In genomic region chr11:16456366-16456765, GRCh38 we compare ENCODE assay signal across 17 cellular contexts.
DNase-seq lines count a peak whose midpoint lies in the region; ATAC-seq and TF ChIP-seq lines count a peak whose summit lies in the region.
"Had no signal": no experiment of that assay in that cellular context is flagged by ENCODE, and none has a peak within 500 bp of the region (broad histone marks: within the 10 kb centered on the region; RNA-seq: fewer than 3 reads in every experiment).

No MANE protein-coding gene starts in this region.

- H3K4me1 ChIP-seq in mammary epithelial cell (ENCODE audit: insufficient read depth, low read length) = no peaks in the 10 kb centered on the region
- H3K4me1 ChIP-seq in breast epithelium = no peaks in the 10 kb centered on the region
- no peaks in the 10 kb centered on the region for H3K4me1 ChIP-seq in foreskin keratinocyte
- H3K4me1 ChIP-seq in left ventricle myocardium inferior = peaks cover 19% of the 10 kb centered on the region
- H3K4me1 ChIP-seq in esophagus squamous epithelium = peaks cover 0 to 10% (median 0%) of the 10 kb centered on the region in 3 donors

- CTCF ChIA-PET in mammary epithelial cell (lab: Charles Lee; ENCODE audit: low non-redundant PET) = no interaction called here
- CTCF ChIA-PET in activated CD4-positive, alpha-beta memory T cell treated with anti-CD3 and anti-CD28 coated beads, Interleukin-2, amount 10 ng/mL, durations not matched to agents 7 days and 5 days (lab: Charles Lee) = no interaction called here

- H3K27ac Mint-ChIP-seq in progenitor cell of endocrine pancreas = peak overlapping the region; percentile 57
- H3K27ac Mint-ChIP-seq in activated CD4-positive, alpha-beta memory T cell treated with anti-CD3 and anti-CD28 coated beads, Interleukin-2, amount 10 ng/mL, durations not matched to agents 7 days and 5 days = no peak overlapping the region
- H3K27ac Mint-ChIP-seq in activated T-cell treated with anti-CD3 and anti-CD28 coated beads, Interleukin-2, amount 50 U/mL, for 72 hours = no peak overlapping the region
- H3K27ac Mint-ChIP-seq: CD14-positive monocyte; CD8-positive, alpha-beta T cell had no signal

- peaks cover 2% of the 10 kb centered on the region for H3K27me3 Mint-ChIP-seq in progenitor cell of endocrine pancreas
- H3K27me3 Mint-ChIP-seq in activated CD4-positive, alpha-beta memory T cell treated with anti-CD3 and anti-CD28 coated beads, Interleukin-2, amount 10 ng/mL, durations not matched to agents 7 days and 5 days = no peaks in the 10 kb centered on the region
- no peaks in the 10 kb centered on the region for H3K27me3 Mint-ChIP-seq in activated T-cell treated with anti-CD3 and anti-CD28 coated beads, Interleukin-2, amount 50 U/mL, for 72 hours (ENCODE audit: low read depth)

- H2AFZ ChIP-seq in mammary epithelial cell (ENCODE audit: low read depth, low read length) = no peak overlapping the region

- no peak overlapping the region for H3K4me3 Mint-ChIP-seq in progenitor cell of endocrine pancreas (ENCODE audit: low read depth)
- H3K4me3 Mint-ChIP-seq in activated CD4-positive, alpha-beta memory T cell treated with anti-CD3 and anti-CD28 coated beads, Interleukin-2, amount 10 ng/mL, durations not matched to agents 7 days and 5 days = no peak overlapping the region
- H3K4me3 Mint-ChIP-seq in activated T-cell treated with anti-CD3 and anti-CD28 coated beads, Interleukin-2, amount 50 U/mL, for 72 hours = no peak overlapping the region
- H3K4me3 Mint-ChIP-seq: CD14-positive monocyte; CD8-positive, alpha-beta T cell had no signal

- BruUV-seq in mammary epithelial cell (replicated peaks; lab: Mats Ljungman, UMichigan) = no TSS peak

- no peaks in the 10 kb centered on the region for H3K36me3 ChIP-seq in mammary epithelial cell (ENCODE audit: insufficient read depth, low read length)
- no peaks in the 10 kb centered on the region for H3K36me3 ChIP-seq in breast epithelium
- H3K36me3 ChIP-seq in left ventricle myocardium inferior = no peaks in the 10 kb centered on the region
- H3K36me3 ChIP-seq in esophagus squamous epithelium = no peaks in the 10 kb centered on the region
- H3K36me3 ChIP-seq: HAP-1 had no signal

- dilution Hi-C loops in mammary epithelial cell (cut with HindIII; ENCODE audit: low sequenced_read_pairs) = no loop called here

- no peaks in the 10 kb centered on the region for H3K79me2 ChIP-seq in mammary epithelial cell (ENCODE audit: insufficient read depth, low read length)

- no peak overlapping the region for H3K9ac ChIP-seq in mammary epithelial cell (ENCODE audit: insufficient read depth, low read length)

- no peaks in the 10 kb centered on the region for H3K9me3 Mint-ChIP-seq in progenitor cell of endocrine pancreas (ENCODE audit: low read depth)
- H3K9me3 Mint-ChIP-seq in activated CD4-positive, alpha-beta memory T cell treated with anti-CD3 and anti-CD28 coated beads, Interleukin-2, amount 10 ng/mL, durations not matched to agents 7 days and 5 days = no peaks in the 10 kb centered on the region
- peaks cover 0 to 2% of the 10 kb centered on the region in 2 donors for H3K9me3 Mint-ChIP-seq in activated T-cell treated with anti-CD3 and anti-CD28 coated beads, Interleukin-2, amount 50 U/mL, for 72 hours
- H3K9me3 Mint-ChIP-seq: CD8-positive, alpha-beta T cell had no signal

- H3K4me2 ChIP-seq in mammary epithelial cell (ENCODE audit: insufficient read depth, low read depth, low read length) = no peak overlapping the region

- H3K27me3 ChIP-seq in mammary epithelial cell (ENCODE audit: insufficient read depth, low read length) (no peaks in the 10 kb centered on the region), breast epithelium (no peaks in the 10 kb centered on the region), foreskin keratinocyte (no peaks in the 10 kb centered on the region), left ventricle myocardium inferior (ENCODE audit: low read depth) (no peaks in the 10 kb centered on the region), esophagus squamous epithelium (no peaks in the 10 kb centered on the region)

- H3K4me3 ChIP-seq in mammary epithelial cell (replicated peaks in 1 of 3; ENCODE audit: insufficient read depth in 1 of 3, low read depth in 2 of 3, low read length in 3 of 3) (no peak overlapping the region), breast epithelium (no peak overlapping the region), left ventricle myocardium inferior (no peak overlapping the region), esophagus squamous epithelium (no peak overlapping the region)
- H3K4me3 ChIP-seq: HAP-1 had no signal

- TF ChIP-seq CTCF in mammary epithelial cell (conservative IDR thresholded peaks at IDR 0.05 in 1 of 2, IDR thresholded peaks at IDR 0.05 in 1 of 2; ENCODE audit: extremely low read depth in 1 of 2, insufficient read depth in 1 of 2, low read depth in 1 of 2, low read length in 2 of 2) (no peak), breast epithelium (IDR thresholded peaks at IDR 0.05) (no peak), foreskin keratinocyte (conservative IDR thresholded peaks at IDR 0.05) (no peak), progenitor cell of endocrine pancreas (IDR thresholded peaks at IDR 0.05; ENCODE audit: unreplicated experiment) (no peak), left ventricle myocardium inferior (IDR thresholded peaks at IDR 0.05; ENCODE audit: borderline replicate concordance) (no peak), esophagus squamous epithelium (IDR thresholded peaks at IDR 0.05) (no peak)

- TF ChIP-seq POLR2A in breast epithelium (IDR thresholded peaks at IDR 0.05) = no peak
- TF ChIP-seq POLR2A in esophagus squamous epithelium (IDR thresholded peaks at IDR 0.05) = no peak

- POLR2A ChIA-PET in activated CD4-positive, alpha-beta memory T cell treated with anti-CD3 and anti-CD28 coated beads, Interleukin-2, amount 10 ng/mL, durations not matched to agents 7 days and 5 days (lab: Charles Lee) = no interaction called here

- intact Hi-C loops in mammary epithelial cell (cut with micrococcal nuclease) = no loop called here
- intact Hi-C loops in breast epithelium (cut with DNase I; ENCODE audit: low total_unique reads) = no loop called here
- intact Hi-C loops in left ventricle myocardium inferior (cut with micrococcal nuclease) = no loop called here
- intact Hi-C loops in esophagus squamous epithelium (cut with DNase I) = no loop called here

- H3K36me3 Mint-ChIP-seq in progenitor cell of endocrine pancreas (ENCODE audit: insufficient read depth) = no peaks in the 10 kb centered on the region
- no peaks in the 10 kb centered on the region for H3K36me3 Mint-ChIP-seq in activated CD4-positive, alpha-beta memory T cell treated with anti-CD3 and anti-CD28 coated beads, Interleukin-2, amount 10 ng/mL, durations not matched to agents 7 days and 5 days (ENCODE audit: low read depth)
- no peaks in the 10 kb centered on the region for H3K36me3 Mint-ChIP-seq in activated T-cell treated with anti-CD3 and anti-CD28 coated beads, Interleukin-2, amount 50 U/mL, for 72 hours (ENCODE audit: insufficient read depth in 2 of 2)
- H3K36me3 Mint-ChIP-seq: CD14-positive monocyte; CD8-positive, alpha-beta T cell had no signal

- H3K27ac ChIP-seq in mammary epithelial cell (ENCODE audit: insufficient read depth, low read depth, low read length) (no peak overlapping the region), breast epithelium (no peak overlapping the region), foreskin keratinocyte (no peak overlapping the region), left ventricle myocardium inferior (replicated peaks) (no peak overlapping the region), esophagus squamous epithelium (no peak overlapping the region)
- H3K27ac ChIP-seq: 22Rv1 had no signal

- in situ Hi-C loops in mammary epithelial cell (cut with MboI; ENCODE audit: low sequenced_read_pairs in 2 of 2) = no loop called here

- H3K4me1 Mint-ChIP-seq in progenitor cell of endocrine pancreas (ENCODE audit: low read depth) = peaks cover 23% of the 10 kb centered on the region
- no peaks in the 10 kb centered on the region for H3K4me1 Mint-ChIP-seq in activated CD4-positive, alpha-beta memory T cell treated with anti-CD3 and anti-CD28 coated beads, Interleukin-2, amount 10 ng/mL, durations not matched to agents 7 days and 5 days
- no peaks in the 10 kb centered on the region for H3K4me1 Mint-ChIP-seq in activated T-cell treated with anti-CD3 and anti-CD28 coated beads, Interleukin-2, amount 50 U/mL, for 72 hours (ENCODE audit: low read depth)
- H3K4me1 Mint-ChIP-seq: CD14-positive monocyte had no signal

- WGBS in mammary epithelial cell (ENCODE audit: low coverage, missing lambda C conversion rate) = 50% methylated on average over 2 of the region's 2 CpGs
- WGBS in esophagus squamous epithelium, 2 donors = 41 to 69% methylated on average over 2 of the region's 2 CpGs

- no peaks in the 10 kb centered on the region for H3K9me3 ChIP-seq in mammary epithelial cell (replicated peaks; ENCODE audit: insufficient read depth, low read length)
- no peaks in the 10 kb centered on the region for H3K9me3 ChIP-seq in breast epithelium
- H3K9me3 ChIP-seq in left ventricle myocardium inferior (replicated peaks) = no peaks in the 10 kb centered on the region
- H3K9me3 ChIP-seq in esophagus squamous epithelium = no peaks in the 10 kb centered on the region
- H3K9me3 ChIP-seq: HAP-1 had no signal

- ATAC-seq in foreskin keratinocyte = no peak
- no peak for ATAC-seq in activated T-cell treated with anti-CD3 and anti-CD28 coated beads, Interleukin-2, amount 50 U/mL, for 72 hours (replicated peaks in 1 of 2)
- ATAC-seq: CD8-positive, alpha-beta T cell; HepG2 had no signal

- H4K20me1 ChIP-seq in mammary epithelial cell (ENCODE audit: insufficient read depth, low read length) = no peaks in the 10 kb centered on the region

- DNase-seq in mammary epithelial cell (peak; percentile 51), breast epithelium (ENCODE audit: low spot score in 2 of 2) (no peak), foreskin keratinocyte (peak; percentile 14 to 38), progenitor cell of endocrine pancreas (ENCODE audit: low spot score, unreplicated experiment) (no peak), left ventricle myocardium inferior (no peak), esophagus squamous epithelium (lab: John Stamatoyannopoulos, UW) (no peak)
- no peak for DNase-seq in activated CD4-positive, alpha-beta memory T cell treated with anti-CD3 and anti-CD28 coated beads, Interleukin-2, amount 10 ng/mL, durations not matched to agents 7 days and 5 days
- no peak for DNase-seq in activated T-cell treated with anti-CD3 and anti-CD28 coated beads, Interleukin-2, amount 50 U/mL, for 72 hours
- DNase-seq: CD8-positive, alpha-beta T cell; COR-L47; DMS153; DMS79 treated with DMSO at 0.1 percent for 48 hours; EL had no signal

Comparison
In these comparisons a context has a peak if more than half of its experiments do, and no peak if none do; other contexts are left out.
1. DNase-seq: peak in mammary epithelial cell (single experiment) and foreskin keratinocyte (2 of 2); none in breast epithelium (0 of 2), progenitor cell of endocrine pancreas (single experiment), activated CD4-positive, alpha-beta memory T cell treated with anti-CD3 and anti-CD28 coated beads, Interleukin-2, amount 10 ng/mL, durations not matched to agents 7 days and 5 days (single experiment), left ventricle myocardium inferior (single experiment), esophagus squamous epithelium (single experiment) and activated T-cell treated with anti-CD3 and anti-CD28 coated beads, Interleukin-2, amount 50 U/mL, for 72 hours (0 of 2).